Comparison of ENCODE assay signal across 1 cellular context in the genomic region with DNA sequence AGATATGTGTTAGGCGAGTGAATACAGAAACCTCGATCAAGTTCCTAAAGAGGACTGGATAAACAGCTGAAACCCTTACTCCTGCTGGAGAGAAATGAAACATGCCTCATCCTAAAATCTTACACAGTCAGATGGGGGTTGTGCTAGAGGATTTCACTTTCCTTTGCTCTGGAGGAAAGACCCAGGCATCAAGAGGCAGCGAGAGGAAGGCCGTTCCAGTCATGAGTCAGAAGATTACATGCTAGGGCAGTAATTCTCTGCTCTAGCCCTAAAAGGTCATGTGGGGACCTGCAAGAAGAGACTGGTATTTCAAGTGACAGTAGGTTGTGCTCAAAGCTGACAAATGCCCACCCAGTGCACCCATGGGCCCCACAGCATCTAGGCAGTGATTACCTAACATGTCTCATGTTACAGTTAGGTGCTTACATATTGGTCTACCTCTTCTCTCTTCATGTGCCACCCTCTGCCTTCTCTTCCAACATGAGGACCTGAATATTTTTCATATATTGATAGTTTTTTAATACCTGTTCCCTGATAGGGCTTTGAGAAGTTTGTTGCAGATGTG.
TF ChIP-seq lines count a peak whose summit lies in the region.

No MANE protein-coding gene starts in this region.

TF ChIP-seq in H1, 55 proteins besides CTCF, POLR2A, EP300 and RAD21 (continued from another document):
- TF ChIP-seq, protein P1, sequence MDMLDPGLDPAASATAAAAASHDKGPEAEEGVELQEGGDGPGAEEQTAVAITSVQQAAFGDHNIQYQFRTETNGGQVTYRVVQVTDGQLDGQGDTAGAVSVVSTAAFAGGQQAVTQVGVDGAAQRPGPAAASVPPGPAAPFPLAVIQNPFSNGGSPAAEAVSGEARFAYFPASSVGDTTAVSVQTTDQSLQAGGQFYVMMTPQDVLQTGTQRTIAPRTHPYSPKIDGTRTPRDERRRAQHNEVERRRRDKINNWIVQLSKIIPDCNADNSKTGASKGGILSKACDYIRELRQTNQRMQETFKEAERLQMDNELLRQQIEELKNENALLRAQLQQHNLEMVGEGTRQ (IDR thresholded peaks at IDR 0.05; ENCODE audit: low read length), result no peak
- TF ChIP-seq TCF12 (IDR thresholded peaks at IDR 0.05; ENCODE audit: low read depth, low read length) (no peak), RNF2 (IDR thresholded peaks at IDR 0.05; ENCODE audit: borderline replicate concordance, low read depth, low read length, missing control alignments, poor library complexity, severe bottlenecking) (no peak), SIX5 (IDR thresholded peaks at IDR 0.05; ENCODE audit: low read depth, low read length) (no peak), KDM1A (IDR thresholded peaks at IDR 0.05; ENCODE audit: borderline replicate concordance, low read length) (no peak), JUN (IDR thresholded peaks at IDR 0.05; ENCODE audit: low read depth, low read length) (no peak), CBX5 (IDR thresholded peaks at IDR 0.05; ENCODE audit: low read depth, low read length) (no peak), JUND (IDR thresholded peaks at IDR 0.05; ENCODE audit: low read length) (no peak), GABPA (IDR thresholded peaks at IDR 0.05; ENCODE audit: borderline replicate concordance, insufficient read depth, low read length) (no peak), NANOG (IDR thresholded peaks at IDR 0.05; ENCODE audit: insufficient read depth, low read depth, low read length, poor library complexity, severe bottlenecking) (no peak)
